Comparison of ENCODE assay signal across 23 cellular contexts in the genomic region with DNA sequence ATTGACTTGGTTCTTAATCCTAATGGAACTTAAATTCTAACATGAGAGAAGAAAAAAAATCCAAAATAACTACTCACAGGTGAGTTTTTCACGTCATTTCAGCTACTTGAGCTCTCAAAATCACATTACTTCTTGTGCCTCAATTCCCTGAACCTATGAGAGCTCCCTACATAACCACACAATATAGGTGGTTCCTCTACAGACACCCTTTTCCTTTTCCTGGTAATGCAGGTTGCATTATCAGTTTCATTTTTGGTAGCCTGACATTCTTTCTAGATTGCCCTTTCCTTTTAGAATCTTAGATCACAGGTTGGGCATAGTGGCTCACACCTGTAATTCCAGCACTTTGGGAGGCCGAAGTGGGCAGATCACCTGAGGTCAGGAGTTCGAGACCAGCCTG. TPM values are rescaled to one million over a fixed set of nuclear protein-coding genes. Genes with fewer than 3 reads are reported as not detected.
"Had no signal": no experiment of that assay in that cellular context is flagged by ENCODE, and none has a peak within 500 bp of the region (broad histone marks: within the 10 kb centered on the region; RNA-seq: fewer than 3 reads in every experiment).

No MANE protein-coding gene starts in this region.

- H3K27ac ChIP-seq: left lung, prostate gland, skin epidermis, suprapubic skin had no signal

- H3K27ac Mint-ChIP-seq: activated naive CD4-positive, alpha-beta T cell treated with anti-CD3 and anti-CD28 coated beads, Interleukin-2, amount 50 U/mL, for 24 hours; activated T-helper 2 cell treated with anti-CD3 and anti-CD28 coated beads, Interferon-gamma antibody, Interleukin-2, Interleukin-4, amounts not matched to agents 10 μg/mL and 5 μg/mL and 100 μg/mL, durations not matched to agents 14 hours and 24 hours and 36 hours; stimulated activated naive B cell treated with anti-CD40 and anti-IgM and Interleukin-4, amounts not matched to agents 10 μg/mL and 1 μg/mL and 100 μg/mL, for 72 hours; type B pancreatic cell had no signal

- H3K27me3 Mint-ChIP-seq: activated naive CD4-positive, alpha-beta T cell treated with anti-CD3 and anti-CD28 coated beads, Interleukin-2, amount 50 U/mL, for 24 hours; naive thymus-derived CD8-positive, alpha-beta T cell; stimulated activated naive B cell treated with anti-CD40 and anti-IgM and Interleukin-4, amounts not matched to agents 10 μg/mL and 1 μg/mL and 100 μg/mL, for 72 hours; type B pancreatic cell had no signal

- H3K36me3 ChIP-seq: brain microvascular endothelial cell, left lung, prostate gland, suprapubic skin had no signal

- ATAC-seq: naive thymus-derived CD8-positive, alpha-beta T cell; stimulated activated naive B cell treated with anti-CD40 and anti-IgM and Interleukin-4, amounts not matched to agents 10 μg/mL and 1 μg/mL and 100 μg/mL, for 72 hours had no signal

- H3K27me3 ChIP-seq: brain microvascular endothelial cell, left lung, suprapubic skin had no signal

- H3K9me3 Mint-ChIP-seq: activated naive CD4-positive, alpha-beta T cell treated with anti-CD3 and anti-CD28 coated beads, Interleukin-2, amount 50 U/mL, for 24 hours; activated T-helper 2 cell treated with anti-CD3 and anti-CD28 coated beads, Interferon-gamma antibody, Interleukin-2, Interleukin-4, amounts not matched to agents 10 μg/mL and 5 μg/mL and 100 μg/mL, durations not matched to agents 14 hours and 24 hours and 36 hours; stimulated activated naive B cell treated with anti-CD40 and anti-IgM and Interleukin-4, amounts not matched to agents 10 μg/mL and 1 μg/mL and 100 μg/mL, for 72 hours; type B pancreatic cell had no signal

- H3K4me3 ChIP-seq: left lung, prostate gland, skin epidermis, suprapubic skin had no signal

- DNase-seq: activated CD4-positive, alpha-beta T cell treated with anti-CD3 and anti-CD28 coated beads, Interleukin-2, amount 50 U/mL, for 48 hours; activated CD4-positive, CD25-positive, alpha-beta regulatory T cell treated with anti-CD3 and anti-CD28 coated beads, Interleukin-2, amount 50 U/mL, for 72 hours; brain microvascular endothelial cell; cerebellar nuclear complex; effector memory CD4-positive, alpha-beta T cell; foreskin melanocyte; left lung; mesenchymal stem cell; naive thymus-derived CD8-positive, alpha-beta T cell; nucleus accumbens; right cardiac atrium; stimulated activated CD4-positive, alpha-beta T cell treated with anti-CD3 and anti-CD28 coated beads, Interleukin-15, amount 100 ng/mL, for 24 hours; stimulated activated CD4-positive, alpha-beta T cell treated with anti-CD3 and anti-CD28 coated beads, Interleukin-4, amount 100 ng/mL, for 1 hour; stimulated activated naive B cell treated with anti-CD40 and anti-IgM and Interleukin-4, amounts not matched to agents 10 μg/mL and 1 μg/mL and 100 μg/mL, for 72 hours; T1000 had no signal

- H3K9me3 ChIP-seq: left lung, prostate gland, suprapubic skin had no signal

- H3K4me3 Mint-ChIP-seq: activated naive CD4-positive, alpha-beta T cell treated with anti-CD3 and anti-CD28 coated beads, Interleukin-2, amount 50 U/mL, for 24 hours; stimulated activated naive B cell treated with anti-CD40 and anti-IgM and Interleukin-4, amounts not matched to agents 10 μg/mL and 1 μg/mL and 100 μg/mL, for 72 hours; type B pancreatic cell had no signal

- H3K4me1 ChIP-seq: left lung, prostate gland, suprapubic skin had no signal

RNA-seq across cellular contexts. Expression of a gene that starts 4.3 kb away (rescaled TPM):
- total RNA-seq: activated T-helper 2 cell treated with anti-CD3 and anti-CD28 coated beads, Interferon-gamma antibody, Interleukin-2, Interleukin-4, amounts not matched to agents 10 μg/mL and 5 μg/mL and 100 μg/mL, durations not matched to agents 14 hours and 24 hours and 36 hours; fibroblast of lung; SK-MEL-5 had no signal

RNA-seq across cellular contexts. Expression of a gene that starts 31.0 kb away (rescaled TPM):
- total RNA-seq: fibroblast of lung; naive thymus-derived CD8-positive, alpha-beta T cell; SK-MEL-5 had no signal
